In the genomic region with DNA sequence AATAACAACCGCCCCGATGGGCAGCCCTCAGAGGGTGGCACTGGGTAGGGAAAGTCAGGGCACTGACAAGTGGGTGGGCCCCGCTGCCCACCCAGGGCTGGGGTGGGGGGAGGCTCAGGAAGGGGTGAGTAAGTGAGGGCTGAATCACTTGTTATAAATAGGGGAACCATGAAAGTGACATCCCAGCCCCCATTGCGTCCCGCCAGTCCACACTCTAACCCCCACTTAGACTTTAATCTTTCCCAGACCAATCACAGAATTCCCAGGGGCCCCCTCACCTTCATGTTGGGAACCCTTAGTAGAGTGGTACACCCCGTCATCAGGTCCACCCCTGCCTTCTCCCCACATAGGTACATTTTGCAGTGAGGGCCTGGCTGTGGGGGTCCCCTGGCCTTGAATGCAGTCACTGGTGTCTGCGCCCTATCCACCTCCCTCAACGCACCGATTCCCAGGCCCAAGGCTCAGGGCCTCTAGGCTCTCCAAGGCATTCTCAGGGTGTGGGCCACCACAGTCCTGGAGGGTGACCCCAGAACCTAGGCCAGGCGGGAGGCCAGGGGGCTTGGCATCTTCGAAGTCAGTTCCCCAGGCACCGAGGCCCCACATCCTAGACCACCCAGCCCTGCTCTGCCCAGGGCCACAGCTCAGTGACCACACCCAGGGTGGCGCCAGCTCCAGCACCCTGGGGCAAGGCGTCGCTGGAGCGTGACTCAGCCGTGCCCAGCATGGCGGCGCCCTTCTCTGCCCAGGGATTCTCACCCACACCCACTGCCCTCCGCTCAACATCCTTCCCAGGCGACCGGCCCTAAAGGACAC, we compare ENCODE assay signal across 8 cellular contexts. TPM values are rescaled to one million over a fixed set of nuclear protein-coding genes. Genes with fewer than 3 reads are reported as not detected.
DNase-seq lines count a peak whose midpoint lies in the region; ATAC-seq and TF ChIP-seq lines count a peak whose summit lies in the region.

No MANE protein-coding gene starts in this region.

- POLR2A ChIA-PET in AG04450 (lab: Yijun Ruan, JAX): interaction anchor here (0.6 to 4.4 kb wide), 13 partner anchors 8 to 699 kb away, joined by 3 to 27 read pairs (median 7); partner anchors contain the start of genes C19orf53 and ZSWIM4

- H3K4me1 ChIP-seq in duodenal mucosa (ENCODE audit: control insufficient read depth in 1 of 2, insufficient read depth in 2 of 2, low read length in 2 of 2): peaks cover 50 to 72% of the 10 kb centered on the region in 2 donors
- H3K4me1 ChIP-seq in muscle layer of duodenum (ENCODE audit: control insufficient read depth in 1 of 2, insufficient read depth in 2 of 2, low read length in 2 of 2): peaks cover 8 to 48% of the 10 kb centered on the region in 2 donors

- H3K9me3 ChIP-seq in AG04450 (ENCODE audit: control insufficient read depth, insufficient read depth, low read length) (no peaks in the 10 kb centered on the region; the same call in 1 of the 2 replicates), duodenal mucosa (ENCODE audit: control insufficient read depth in 1 of 2, low read length in 2 of 2) (no peaks in the 10 kb centered on the region), muscle layer of duodenum (ENCODE audit: control insufficient read depth in 1 of 2, low read length in 2 of 2) (no peaks in the 10 kb centered on the region)

- DNase-seq in AG04450 (ENCODE audit: low read depth, low spot score) (no peak), mucosa of gallbladder (ENCODE audit: low spot score) (no peak), NCI-H1417 (lab: John Stamatoyannopoulos, UW) (no peak)

- TF ChIP-seq CTCF in AG04450 (IDR thresholded peaks at IDR 0.05; ENCODE audit: low read depth, low read length) (no peak), WI38 (IDR thresholded peaks at IDR 0.05; ENCODE audit: low read depth, low read length) (no peak)

- H3K27me3 ChIP-seq in AG04450 (ENCODE audit: control insufficient read depth, insufficient read depth, low read length): no peaks in the 10 kb centered on the region
- no peaks in the 10 kb centered on the region for H3K27me3 ChIP-seq in duodenal mucosa (ENCODE audit: control insufficient read depth in 1 of 2, insufficient read depth in 2 of 2, low read length in 2 of 2)
- no peaks in the 10 kb centered on the region for H3K27me3 ChIP-seq in muscle layer of duodenum (ENCODE audit: low read depth, low read length)

- peaks cover 0 to 9% of the 10 kb centered on the region in 2 donors for H3K36me3 ChIP-seq in duodenal mucosa (ENCODE audit: control insufficient read depth in 1 of 2, insufficient read depth in 2 of 2, low read length in 2 of 2)
- H3K36me3 ChIP-seq in muscle layer of duodenum (ENCODE audit: control insufficient read depth in 1 of 2, insufficient read depth in 2 of 2, low read length in 2 of 2): peaks cover 6 to 46% of the 10 kb centered on the region in 2 donors

- H3K4me3 ChIP-seq in AG04450 (ENCODE audit: low read depth, low read length): peak overlapping the region; percentile 88
- peak overlapping the region; percentile 93 for H3K4me3 ChIP-seq in WI38 (ENCODE audit: low read depth, low read length)
- H3K4me3 ChIP-seq in duodenal mucosa (ENCODE audit: low read depth in 1 of 2, low read length in 2 of 2): peak overlapping the region; percentile 79 to 88
- peak overlapping the region; percentile 89 to 94 for H3K4me3 ChIP-seq in muscle layer of duodenum (ENCODE audit: low read depth in 1 of 2, low read length in 2 of 2)

- H3K27ac ChIP-seq in AG04450 (ENCODE audit: low read depth, low read length) (peak overlapping the region; percentile 90), duodenal mucosa (ENCODE audit: low read depth, low read length) (peak overlapping the region; percentile 97), muscle layer of duodenum (ENCODE audit: low read length) (peak overlapping the region; percentile 98)

- ATAC-seq in HG02973 (IDR thresholded peaks at IDR 0.05; ENCODE audit: unreplicated experiment) (peak; percentile 8), HG02642 (IDR thresholded peaks at IDR 0.05; ENCODE audit: poor library complexity, unreplicated experiment) (no peak)

- CTCF ChIA-PET in AG04450 (lab: Charles Lee): interaction anchor here (0.6 kb wide), 1 partner anchor 1083 kb away, joined by 3 read pairs; no protein-coding TSS in a partner anchor

- H3K9ac ChIP-seq in duodenal mucosa (ENCODE audit: low read depth in 1 of 2, low read length in 2 of 2): peak overlapping the region; percentile 83 to 88

RNA-seq across cellular contexts. Expression of gene NANOS3, which starts 36.8 kb away (rescaled TPM):
- 0.36 and 0.37 TPM in 2 replicates for polyA plus RNA-seq in AG04450 (2011; rRNA removed)
- polyA minus RNA-seq in AG04450 (2011; rRNA and poly(A)+ RNA removed): not detected in 2 replicates
- total RNA-seq in mucosa of gallbladder: 0.75 TPM

RNA-seq across cellular contexts. Expression of gene ZSWIM4, which starts 44.9 kb away (rescaled TPM):
- 2.3 and 3.4 TPM in 2 replicates for polyA plus RNA-seq in AG04450 (2011; rRNA removed)
- polyA minus RNA-seq in AG04450 (2011; rRNA and poly(A)+ RNA removed): 3.6 and 5.0 TPM in 2 replicates
- total RNA-seq in mucosa of gallbladder: 11.2 TPM
